Comparison of ENCODE assay signal across 16 cellular contexts in genomic region chr20:50735813-50736212, GRCh38. TPM values are rescaled to one million over a fixed set of nuclear protein-coding genes. Genes with fewer than 3 reads are reported as not detected.
A peak's percentile ranks its signal among the peaks of the same experiment; 100 is the strongest.
DNase-seq lines count a peak whose midpoint lies in the region; ATAC-seq and TF ChIP-seq lines count a peak whose summit lies in the region.
"Had no signal": no experiment of that assay in that cellular context is flagged by ENCODE, and none has a peak within 500 bp of the region (broad histone marks: within the 10 kb centered on the region; RNA-seq: fewer than 3 reads in every experiment).

No MANE protein-coding gene starts in this region.

- no peaks in the 10 kb centered on the region for H3K9me3 Mint-ChIP-seq in activated T-cell treated with anti-CD3 and anti-CD28 coated beads, Interleukin-2, amount 50 U/mL, for 72 hours
- H3K9me3 Mint-ChIP-seq: CD8-positive, alpha-beta T cell; stimulated activated naive B cell treated with anti-CD40 and anti-IgM and Interleukin-4, amounts not matched to agents 10 μg/mL and 1 μg/mL and 100 μg/mL, for 72 hours had no signal

- peak overlapping the region; percentile 12 for H3K27ac Mint-ChIP-seq in activated T-cell treated with anti-CD3 and anti-CD28 coated beads, Interleukin-2, amount 50 U/mL, for 72 hours
- H3K27ac Mint-ChIP-seq: CD8-positive, alpha-beta T cell; stimulated activated naive B cell treated with anti-CD40 and anti-IgM and Interleukin-4, amounts not matched to agents 10 μg/mL and 1 μg/mL and 100 μg/mL, for 72 hours had no signal

- POLR2A ChIA-PET in PC-3 (lab: Charles Lee; ENCODE audit: unreplicated experiment), result no interaction called here

- intact Hi-C loops in PC-3 (cut with micrococcal nuclease) (loop anchor here (10.0 kb wide), 1 partner anchor 621 kb away; the partner anchor contains the start of gene UBE2V1), colonic mucosa (cut with DNase I) (loop anchor here (10.0 kb wide), 1 partner anchor 551 kb away; no protein-coding TSS in a partner anchor)

- no TSS peak for BruUV-seq in PC-3 (replicated peaks; lab: Mats Ljungman, UMichigan)

- CTCF ChIA-PET in PC-3 (lab: Charles Lee), result no interaction called here

- no peaks in the 10 kb centered on the region for H3K27me3 Mint-ChIP-seq in activated T-cell treated with anti-CD3 and anti-CD28 coated beads, Interleukin-2, amount 50 U/mL, for 72 hours (ENCODE audit: low read depth)
- H3K27me3 Mint-ChIP-seq: stimulated activated naive B cell treated with anti-CD40 and anti-IgM and Interleukin-4, amounts not matched to agents 10 μg/mL and 1 μg/mL and 100 μg/mL, for 72 hours had no signal

- H3K9ac ChIP-seq in PC-3 (ENCODE audit: low read length) (no peak overlapping the region), colonic mucosa (ENCODE audit: low read depth in 2 of 2, low read length in 2 of 2) (no peak overlapping the region)

- H3K9me3 ChIP-seq in PC-3 (ENCODE audit: low read length) (no peaks in the 10 kb centered on the region), colonic mucosa (no peaks in the 10 kb centered on the region)
- H3K9me3 ChIP-seq: ovary had no signal

- H3K79me2 ChIP-seq in PC-3 (ENCODE audit: low read length), result peaks cover 92% of the 10 kb centered on the region

- no peaks in the 10 kb centered on the region for H3K9me2 ChIP-seq in PC-3 (replicated peaks; ENCODE audit: low read length)

- H3F3A ChIP-seq in PC-3 (ENCODE audit: low read length, unreplicated experiment), result peaks cover 6% of the 10 kb centered on the region

- H3K27ac ChIP-seq in PC-3 (ENCODE audit: low read length), result peak overlapping the region; percentile 10
- peak overlapping the region; percentile 46 for H3K27ac ChIP-seq in colonic mucosa
- H3K27ac ChIP-seq: ovary had no signal

- H3K4me3 Mint-ChIP-seq in activated T-cell treated with anti-CD3 and anti-CD28 coated beads, Interleukin-2, amount 50 U/mL, for 72 hours, result no peak overlapping the region
- H3K4me3 Mint-ChIP-seq: CD8-positive, alpha-beta T cell; stimulated activated naive B cell treated with anti-CD40 and anti-IgM and Interleukin-4, amounts not matched to agents 10 μg/mL and 1 μg/mL and 100 μg/mL, for 72 hours had no signal

- H3K36me3 ChIP-seq in PC-3 (ENCODE audit: low read depth, low read length) (peaks cover 10% of the 10 kb centered on the region; the same call in 1 of the 2 replicates), colonic mucosa (no peaks in the 10 kb centered on the region)
- H3K36me3 ChIP-seq: ovary had no signal

- peaks cover 37% of the 10 kb centered on the region for H3K4me1 Mint-ChIP-seq in activated T-cell treated with anti-CD3 and anti-CD28 coated beads, Interleukin-2, amount 50 U/mL, for 72 hours (ENCODE audit: low read depth)

- no peak for ATAC-seq in activated T-cell treated with anti-CD3 and anti-CD28 coated beads, Interleukin-2, amount 50 U/mL, for 72 hours (replicated peaks in 1 of 2)
- ATAC-seq in PC-3 (no peak), GM18517 (IDR thresholded peaks at IDR 0.05; ENCODE audit: unreplicated experiment) (no peak), HG03280 (IDR thresholded peaks at IDR 0.05; ENCODE audit: unreplicated experiment) (no peak)
- ATAC-seq: CD8-positive, alpha-beta T cell; stimulated activated naive B cell treated with anti-CD40 and anti-IgM and Interleukin-4, amounts not matched to agents 10 μg/mL and 1 μg/mL and 100 μg/mL, for 72 hours had no signal

- H3K4me3 ChIP-seq in PC-3 (ENCODE audit: low read length) (peak overlapping the region; percentile 6; the same call in 1 of the 2 replicates), colonic mucosa (no peak overlapping the region)
- H3K4me3 ChIP-seq: ovary had no signal

- H3K27me3 ChIP-seq in PC-3 (ENCODE audit: low read length) (no peaks in the 10 kb centered on the region), colonic mucosa (no peaks in the 10 kb centered on the region)
- H3K27me3 ChIP-seq: ovary had no signal

- peaks cover 0 to 2% of the 10 kb centered on the region in 2 donors for H3K36me3 Mint-ChIP-seq in activated T-cell treated with anti-CD3 and anti-CD28 coated beads, Interleukin-2, amount 50 U/mL, for 72 hours (ENCODE audit: insufficient read depth in 2 of 2)

- H4K20me1 ChIP-seq in PC-3 (ENCODE audit: low read length), result peaks cover 14% of the 10 kb centered on the region; the same call in 1 of the 2 replicates

- TF ChIP-seq CTCF in PC-3 (conservative IDR thresholded peaks at IDR 0.05; ENCODE audit: low read depth, low read length) (no peak), colonic mucosa (IDR thresholded peaks at IDR 0.05) (no peak)

- peak overlapping the region; percentile 42 for H3K4me2 ChIP-seq in PC-3 (ENCODE audit: low read length)

- no peak for DNase-seq in activated T-cell treated with anti-CD3 and anti-CD28 coated beads, Interleukin-2, amount 50 U/mL, for 72 hours
- DNase-seq in activated T-cell treated with anti-CD3 and anti-CD28 coated beads for 4 hours (no peak), PC-3 (peak; percentile 64), colonic mucosa (no peak), renal cortical epithelial cell (ENCODE audit: low read depth) (peak; percentile 75), D341Med (ENCODE audit: low spot score) (no peak)
- DNase-seq: anterior cingulate cortex; CD8-positive, alpha-beta T cell; EL; hippocampal formation; NCI-H1417 treated with DMSO at 0.1 percent for 48 hours; NCI-H345; ovary; stimulated activated naive B cell treated with anti-CD40 and anti-IgM and Interleukin-4, amounts not matched to agents 10 μg/mL and 1 μg/mL and 100 μg/mL, for 72 hours had no signal

- no peak overlapping the region for H2AFZ ChIP-seq in PC-3 (ENCODE audit: low read length)

- H3K4me1 ChIP-seq in PC-3 (ENCODE audit: insufficient read depth, low read length) (peaks cover 39% of the 10 kb centered on the region), colonic mucosa (no peaks in the 10 kb centered on the region)

RNA-seq across cellular contexts. Expression of gene PARD6B, which starts 4.4 kb away (rescaled TPM):
- total RNA-seq in activated T-cell treated with anti-CD3 and anti-CD28 coated beads, Interleukin-2, amount 50 U/mL, for 72 hours, result 1 to 10 TPM; 4.3 to 5.0 TPM
- total RNA-seq in PC-3 (2014; rRNA removed) (3.7 and 4.3 TPM in 2 replicates), colonic mucosa (10 to 100 TPM; 16.6 to 35.6 TPM), renal cortical epithelial cell (31.3 and 57.4 TPM in 2 replicates)

RNA-seq across cellular contexts. Expression of gene RIPOR3, which starts 44.5 kb away (rescaled TPM):
- total RNA-seq in activated T-cell treated with anti-CD3 and anti-CD28 coated beads, Interleukin-2, amount 50 U/mL, for 72 hours, result under 1 TPM; 0.14 to 0.23 TPM
- total RNA-seq in PC-3 (2014; rRNA removed), result 0.04 TPM in 1 of 2 replicates, not detected in the other
- total RNA-seq in colonic mucosa, result 1 to 10 TPM; 1.9 to 2.9 TPM
- 0.35 and 0.65 TPM in 2 replicates for total RNA-seq in renal cortical epithelial cell
- total RNA-seq: CD8-positive, alpha-beta T cell had no signal

RNA-seq across cellular contexts. Expression of gene BCAS4, which starts 59.0 kb away (rescaled TPM):
- total RNA-seq in activated T-cell treated with anti-CD3 and anti-CD28 coated beads, Interleukin-2, amount 50 U/mL, for 72 hours, result 10 to 100 TPM; 13.6 to 26.7 TPM
- 49.9 and 56.9 TPM in 2 replicates for total RNA-seq in PC-3 (2014; rRNA removed)
- total RNA-seq in colonic mucosa, result 1 to 10 TPM; 1.1 to 2.7 TPM
- total RNA-seq in renal cortical epithelial cell, result 5.7 and 7.1 TPM in 2 replicates

Comparison
In these comparisons a context has a peak if more than half of its experiments do, and no peak if none do; other contexts are left out.
1. DNase-seq: peak in PC-3 (single experiment) and renal cortical epithelial cell (single experiment); none in activated T-cell treated with anti-CD3 and anti-CD28 coated beads, Interleukin-2, amount 50 U/mL, for 72 hours (0 of 2), activated T-cell treated with anti-CD3 and anti-CD28 coated beads for 4 hours (single experiment), colonic mucosa (single experiment) and D341Med (single experiment).